32 cellular contexts compared by ENCODE assay signal in the genomic region with DNA sequence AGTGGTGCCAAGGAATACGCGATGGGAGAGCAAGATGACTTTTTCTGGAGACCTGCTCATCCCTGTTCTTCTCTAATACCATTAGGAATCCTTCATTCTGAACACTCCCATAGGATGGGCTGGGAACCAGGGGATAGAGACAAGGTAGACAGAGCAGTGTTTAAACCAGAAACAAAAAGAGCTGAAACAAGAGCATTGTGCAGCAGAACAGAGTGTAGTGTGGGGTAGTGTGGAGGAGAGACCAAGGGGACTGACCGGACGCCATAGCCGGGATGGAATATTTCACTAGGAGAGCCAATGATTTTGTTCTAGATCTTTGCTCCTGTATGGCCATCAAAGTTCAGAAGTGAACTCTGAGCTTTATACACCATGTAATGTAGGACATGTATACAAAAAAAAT. TPM values are rescaled to one million over a fixed set of nuclear protein-coding genes. Genes with fewer than 3 reads are reported as not detected.
"Had no signal": no experiment of that assay in that cellular context is flagged by ENCODE, and none has a peak within 500 bp of the region (broad histone marks: within the 10 kb centered on the region; RNA-seq: fewer than 3 reads in every experiment).

No MANE protein-coding gene starts in this region.

- ATAC-seq: naive thymus-derived CD4-positive, alpha-beta T cell; right cardiac atrium had no signal

- H3K27me3 Mint-ChIP-seq: activated CD4-positive, alpha-beta memory T cell treated with anti-CD3 and anti-CD28 coated beads for 36 hours; activated naive CD4-positive, alpha-beta T cell treated with anti-CD3 and anti-CD28 coated beads, Interleukin-2, amount 10 ng/mL, durations not matched to agents 7 days and 5 days; memory B cell; naive thymus-derived CD4-positive, alpha-beta T cell had no signal

- H3K4me1 Mint-ChIP-seq: endodermal cell had no signal

- DNase-seq: activated CD4-positive, alpha-beta memory T cell treated with anti-CD3 and anti-CD28 coated beads for 36 hours; activated CD4-positive, alpha-beta T cell treated with anti-CD3 and anti-CD28 coated beads for 48 hours; activated effector memory CD4-positive, alpha-beta T cell treated with anti-CD3 and anti-CD28 coated beads, Interleukin-2, amount 50 U/mL, for 16 hours; activated naive CD4-positive, alpha-beta T cell treated with anti-CD3 and anti-CD28 coated beads, Interleukin-2, amount 10 ng/mL, durations not matched to agents 7 days and 5 days; amniotic stem cell; brain microvascular endothelial cell; cortex of kidney; endodermal cell; esophagus squamous epithelium; foreskin melanocyte; heart right ventricle; midbrain; naive thymus-derived CD4-positive, alpha-beta T cell; posterior cingulate gyrus; right cardiac atrium; stimulated activated CD4-positive, alpha-beta T cell treated with anti-CD3 and anti-CD28 coated beads, Interleukin-15, amount 100 ng/mL, for 24 hours; stimulated activated CD4-positive, alpha-beta T cell treated with anti-CD3 and anti-CD28 coated beads, Interleukin-2, amount 100 ng/mL, for 24 hours; stimulated activated naive CD4-positive, alpha-beta T cell; T-helper 9 cell; trophoblast cell had no signal

- H3K4me3 ChIP-seq: esophagus squamous epithelium, heart right ventricle, thoracic aorta had no signal

- H3K9me3 ChIP-seq: esophagus squamous epithelium, thoracic aorta had no signal

- H3K27ac ChIP-seq: brain microvascular endothelial cell, esophagus squamous epithelium, heart right ventricle, thoracic aorta, VCaP had no signal

- H3K4me3 Mint-ChIP-seq: activated CD4-positive, alpha-beta memory T cell treated with anti-CD3 and anti-CD28 coated beads for 36 hours; activated naive CD4-positive, alpha-beta T cell treated with anti-CD3 and anti-CD28 coated beads, Interleukin-2, amount 10 ng/mL, durations not matched to agents 7 days and 5 days; activated T-helper 1 cell treated with anti-CD3 and anti-CD28 coated beads, Interleukin-12 subunit alpha, Interleukin-12 subunit beta, Interleukin-2, Interleukin-4 antibody, amounts not matched to agents 30 ng/mL and 10 ng/mL and 1 ng/mL, durations not matched to agents 14 hours and 24 hours and 36 hours; endodermal cell; memory B cell; naive thymus-derived CD4-positive, alpha-beta T cell had no signal

- H3K9me3 Mint-ChIP-seq: activated CD4-positive, alpha-beta memory T cell treated with anti-CD3 and anti-CD28 coated beads for 36 hours; activated naive CD4-positive, alpha-beta T cell treated with anti-CD3 and anti-CD28 coated beads, Interleukin-2, amount 10 ng/mL, durations not matched to agents 7 days and 5 days; activated T-helper 1 cell treated with anti-CD3 and anti-CD28 coated beads, Interleukin-12 subunit alpha, Interleukin-12 subunit beta, Interleukin-2, Interleukin-4 antibody, amounts not matched to agents 30 ng/mL and 10 ng/mL and 1 ng/mL, durations not matched to agents 14 hours and 24 hours and 36 hours; endodermal cell; memory B cell; naive thymus-derived CD4-positive, alpha-beta T cell had no signal

- FAIRE-seq: astrocyte, urothelium cell line had no signal

- H3K27ac Mint-ChIP-seq: activated CD4-positive, alpha-beta memory T cell treated with anti-CD3 and anti-CD28 coated beads for 36 hours; activated naive CD4-positive, alpha-beta T cell treated with anti-CD3 and anti-CD28 coated beads, Interleukin-2, amount 10 ng/mL, durations not matched to agents 7 days and 5 days; activated T-helper 1 cell treated with anti-CD3 and anti-CD28 coated beads, Interleukin-12 subunit alpha, Interleukin-12 subunit beta, Interleukin-2, Interleukin-4 antibody, amounts not matched to agents 30 ng/mL and 10 ng/mL and 1 ng/mL, durations not matched to agents 14 hours and 24 hours and 36 hours; endodermal cell; memory B cell had no signal

RNA-seq across cellular contexts. Expression of gene FBXO40, which starts 51.9 kb away (rescaled TPM):
- total RNA-seq: activated CD4-positive, alpha-beta memory T cell treated with anti-CD3 and anti-CD28 coated beads for 36 hours; activated T-helper 1 cell treated with anti-CD3 and anti-CD28 coated beads, Interleukin-12 subunit alpha, Interleukin-12 subunit beta, Interleukin-2, Interleukin-4 antibody, amounts not matched to agents 30 ng/mL and 10 ng/mL and 1 ng/mL, durations not matched to agents 14 hours and 24 hours and 36 hours; astrocyte; chondrocyte; endodermal cell; esophagus squamous epithelium; glomerular endothelial cell; kidney epithelial cell; lower leg skin; naive thymus-derived CD4-positive, alpha-beta T cell; osteoblast; T-helper 1 cell treated with Interleukin-12 subunit alpha and Interleukin-12 subunit beta and Interleukin-4 antibody, amounts not matched to agents 30 ng/mL and 1 ng/mL, for 36 hours; thoracic aorta had no signal
